1 cellular context compared by ENCODE assay signal in the genomic region with DNA sequence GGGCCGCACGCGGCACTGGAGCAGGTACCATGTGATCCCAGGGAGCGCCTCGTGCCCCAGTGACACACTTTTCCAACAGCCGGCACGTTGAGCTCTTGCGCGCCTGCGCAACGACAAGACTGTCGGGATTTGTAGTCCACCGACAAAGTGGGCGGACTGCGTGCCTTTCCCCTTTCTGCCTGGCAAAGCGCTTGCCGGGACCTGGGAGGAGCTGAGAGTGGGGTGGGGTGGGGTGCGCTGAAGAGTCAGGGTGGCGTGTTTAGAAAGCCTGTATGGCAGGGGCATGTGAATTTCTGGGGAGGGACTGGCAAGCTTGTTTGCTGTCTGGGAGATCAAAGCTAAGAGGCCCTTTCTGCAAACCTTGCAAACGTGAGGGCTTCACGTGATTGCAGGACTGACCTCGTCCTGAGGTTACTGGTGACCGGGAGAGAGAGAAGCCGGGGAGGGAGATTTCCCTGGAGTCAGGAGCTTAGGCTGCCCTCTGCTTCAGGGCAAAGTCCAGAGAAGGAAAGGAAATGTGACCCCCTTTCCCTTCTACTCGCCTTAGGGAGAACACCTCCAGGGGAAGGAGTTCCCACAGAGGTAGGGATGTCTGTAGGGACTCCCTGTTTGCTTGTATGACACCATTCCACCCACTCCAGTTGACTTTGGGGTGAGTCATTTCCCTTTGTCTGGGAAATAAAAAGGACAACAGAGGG.
TF ChIP-seq lines count a peak whose summit lies in the region.

No MANE protein-coding gene starts in this region.

TF ChIP-seq in HepG2, 621 proteins besides CTCF, POLR2A, EP300 and RAD21 (continued from another document and continues in another):
- TF ChIP-seq, protein P1, sequence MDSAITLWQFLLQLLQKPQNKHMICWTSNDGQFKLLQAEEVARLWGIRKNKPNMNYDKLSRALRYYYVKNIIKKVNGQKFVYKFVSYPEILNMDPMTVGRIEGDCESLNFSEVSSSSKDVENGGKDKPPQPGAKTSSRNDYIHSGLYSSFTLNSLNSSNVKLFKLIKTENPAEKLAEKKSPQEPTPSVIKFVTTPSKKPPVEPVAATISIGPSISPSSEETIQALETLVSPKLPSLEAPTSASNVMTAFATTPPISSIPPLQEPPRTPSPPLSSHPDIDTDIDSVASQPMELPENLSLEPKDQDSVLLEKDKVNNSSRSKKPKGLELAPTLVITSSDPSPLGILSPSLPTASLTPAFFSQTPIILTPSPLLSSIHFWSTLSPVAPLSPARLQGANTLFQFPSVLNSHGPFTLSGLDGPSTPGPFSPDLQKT (CRISPR knock-in tag; IDR thresholded peaks at IDR 0.05; ENCODE audit: borderline replicate concordance), result peak; percentile 53; the same call in 1 of the 2 replicates
- TF ChIP-seq MEIS2 (CRISPR knock-in tag; IDR thresholded peaks at IDR 0.05) (peak; percentile 97), ZNF160 (CRISPR knock-in tag; IDR thresholded peaks at IDR 0.05) (peak; percentile 90), ZNF768 (CRISPR knock-in tag; IDR thresholded peaks at IDR 0.05) (no peak), RNF2 (conservative IDR thresholded peaks at IDR 0.05; ENCODE audit: low read depth) (0 out of 2 replicates have a peak, but pooled peaks have one; percentile 21), ZFP90 (CRISPR knock-in tag; IDR thresholded peaks at IDR 0.05; ENCODE audit: borderline replicate concordance) (peak; percentile 98), ZNF124 (CRISPR knock-in tag; IDR thresholded peaks at IDR 0.05) (peak; percentile 94), ATF7-NPFF (CRISPR knock-in tag; IDR thresholded peaks at IDR 0.05; ENCODE audit: low read depth) (peak; percentile 99), TIGD3 (CRISPR knock-in tag; IDR thresholded peaks at IDR 0.05; ENCODE audit: borderline replicate concordance) (peak; percentile 37; the same call in 1 of the 2 replicates), KDM5A (IDR thresholded peaks at IDR 0.05; ENCODE audit: borderline replicate concordance, low read length) (peak; percentile 51; the same call in 1 of the 2 replicates), ISX (CRISPR knock-in tag; conservative IDR thresholded peaks at IDR 0.05) (peak; percentile 96), MTA3 (CRISPR knock-in tag; IDR thresholded peaks at IDR 0.05) (no peak), GABPB1 (CRISPR knock-in tag; IDR thresholded peaks at IDR 0.05) (peak; percentile 86), ZBTB49 (CRISPR knock-in tag; IDR thresholded peaks at IDR 0.05; ENCODE audit: borderline replicate concordance) (no peak), DNMT1 (CRISPR knock-in tag; IDR thresholded peaks at IDR 0.05) (no peak), HOMEZ (CRISPR knock-in tag; IDR thresholded peaks at IDR 0.05; ENCODE audit: low read depth) (peak; percentile 85), MAFK (conservative IDR thresholded peaks at IDR 0.05 in 1 of 2, IDR thresholded peaks at IDR 0.05 in 1 of 2; ENCODE audit: low read length in 2 of 2) (peak; percentile 66 to 69), SNAPC4 (CRISPR knock-in tag; IDR thresholded peaks at IDR 0.05) (peak; percentile 86), NFE2L1 (CRISPR knock-in tag; IDR thresholded peaks at IDR 0.05; ENCODE audit: borderline replicate concordance) (no peak), ZNF292 (CRISPR knock-in tag; IDR thresholded peaks at IDR 0.05; ENCODE audit: borderline replicate concordance, low read depth) (0 out of 2 replicates have a peak, but pooled peaks have one; percentile 13), FLYWCH1 (CRISPR knock-in tag; IDR thresholded peaks at IDR 0.05) (no peak), SOX6 (IDR thresholded peaks at IDR 0.05) (no peak), SOX6 (CRISPR knock-in tag; IDR thresholded peaks at IDR 0.05) (peak; percentile 98), ZNF670 (CRISPR knock-in tag; IDR thresholded peaks at IDR 0.05; ENCODE audit: borderline replicate concordance) (peak; percentile 79; the same call in 1 of the 2 replicates), YEATS4 (CRISPR knock-in tag; IDR thresholded peaks at IDR 0.05; ENCODE audit: borderline replicate concordance) (peak; percentile 94), KDM1A (CRISPR knock-in tag; IDR thresholded peaks at IDR 0.05) (peak; percentile 47; the same call in 1 of the 2 replicates), ZNF510 (CRISPR knock-in tag; IDR thresholded peaks at IDR 0.05; ENCODE audit: low read depth) (peak; percentile 100), ZNF10 (CRISPR knock-in tag; IDR thresholded peaks at IDR 0.05; ENCODE audit: borderline replicate concordance, low read depth) (no peak), CHD4 (IDR thresholded peaks at IDR 0.05; ENCODE audit: borderline replicate concordance, low read length) (no peak), ZNF24 (IDR thresholded peaks at IDR 0.05) (no peak), KDM4B (CRISPR knock-in tag; IDR thresholded peaks at IDR 0.05) (peak; percentile 39; the same call in 1 of the 2 replicates), SMAD3 (CRISPR knock-in tag; IDR thresholded peaks at IDR 0.05) (peak; percentile 91), ZNF775 (CRISPR knock-in tag; IDR thresholded peaks at IDR 0.05; ENCODE audit: borderline replicate concordance) (peak; percentile 87; the same call in 1 of the 2 replicates), JARID2 (CRISPR knock-in tag; IDR thresholded peaks at IDR 0.05; ENCODE audit: insufficient replicate concordance) (no peak), RBM22 (optimal IDR thresholded peaks at IDR 0.05; ENCODE audit: low read length) (no peak)
- TF ChIP-seq, protein P2, sequence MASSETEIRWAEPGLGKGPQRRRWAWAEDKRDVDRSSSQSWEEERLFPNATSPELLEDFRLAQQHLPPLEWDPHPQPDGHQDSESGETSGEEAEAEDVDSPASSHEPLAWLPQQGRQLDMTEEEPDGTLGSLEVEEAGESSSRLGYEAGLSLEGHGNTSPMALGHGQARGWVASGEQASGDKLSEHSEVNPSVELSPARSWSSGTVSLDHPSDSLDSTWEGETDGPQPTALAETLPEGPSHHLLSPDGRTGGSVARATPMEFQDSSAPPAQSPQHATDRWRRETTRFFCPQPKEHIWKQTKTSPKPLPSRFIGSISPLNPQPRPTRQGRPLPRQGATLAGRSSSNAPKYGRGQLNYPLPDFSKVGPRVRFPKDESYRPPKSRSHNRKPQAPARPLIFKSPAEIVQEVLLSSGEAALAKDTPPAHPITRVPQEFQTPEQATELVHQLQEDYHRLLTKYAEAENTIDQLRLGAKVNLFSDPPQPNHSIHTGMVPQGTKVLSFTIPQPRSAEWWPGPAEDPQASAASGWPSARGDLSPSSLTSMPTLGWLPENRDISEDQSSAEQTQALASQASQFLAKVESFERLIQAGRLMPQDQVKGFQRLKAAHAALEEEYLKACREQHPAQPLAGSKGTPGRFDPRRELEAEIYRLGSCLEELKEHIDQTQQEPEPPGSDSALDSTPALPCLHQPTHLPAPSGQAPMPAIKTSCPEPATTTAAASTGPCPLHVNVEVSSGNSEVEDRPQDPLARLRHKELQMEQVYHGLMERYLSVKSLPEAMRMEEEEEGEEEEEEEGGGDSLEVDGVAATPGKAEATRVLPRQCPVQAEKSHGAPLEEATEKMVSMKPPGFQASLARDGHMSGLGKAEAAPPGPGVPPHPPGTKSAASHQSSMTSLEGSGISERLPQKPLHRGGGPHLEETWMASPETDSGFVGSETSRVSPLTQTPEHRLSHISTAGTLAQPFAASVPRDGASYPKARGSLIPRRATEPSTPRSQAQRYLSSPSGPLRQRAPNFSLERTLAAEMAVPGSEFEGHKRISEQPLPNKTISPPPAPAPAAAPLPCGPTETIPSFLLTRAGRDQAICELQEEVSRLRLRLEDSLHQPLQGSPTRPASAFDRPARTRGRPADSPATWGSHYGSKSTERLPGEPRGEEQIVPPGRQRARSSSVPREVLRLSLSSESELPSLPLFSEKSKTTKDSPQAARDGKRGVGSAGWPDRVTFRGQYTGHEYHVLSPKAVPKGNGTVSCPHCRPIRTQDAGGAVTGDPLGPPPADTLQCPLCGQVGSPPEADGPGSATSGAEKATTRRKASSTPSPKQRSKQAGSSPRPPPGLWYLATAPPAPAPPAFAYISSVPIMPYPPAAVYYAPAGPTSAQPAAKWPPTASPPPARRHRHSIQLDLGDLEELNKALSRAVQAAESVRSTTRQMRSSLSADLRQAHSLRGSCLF (CRISPR knock-in tag; IDR thresholded peaks at IDR 0.05; ENCODE audit: borderline replicate concordance), result peak; percentile 99
- TF ChIP-seq, protein P3, sequence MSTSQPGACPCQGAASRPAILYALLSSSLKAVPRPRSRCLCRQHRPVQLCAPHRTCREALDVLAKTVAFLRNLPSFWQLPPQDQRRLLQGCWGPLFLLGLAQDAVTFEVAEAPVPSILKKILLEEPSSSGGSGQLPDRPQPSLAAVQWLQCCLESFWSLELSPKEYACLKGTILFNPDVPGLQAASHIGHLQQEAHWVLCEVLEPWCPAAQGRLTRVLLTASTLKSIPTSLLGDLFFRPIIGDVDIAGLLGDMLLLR (CRISPR knock-in tag; IDR thresholded peaks at IDR 0.05), result peak; percentile 99
- TF ChIP-seq, protein P4, sequence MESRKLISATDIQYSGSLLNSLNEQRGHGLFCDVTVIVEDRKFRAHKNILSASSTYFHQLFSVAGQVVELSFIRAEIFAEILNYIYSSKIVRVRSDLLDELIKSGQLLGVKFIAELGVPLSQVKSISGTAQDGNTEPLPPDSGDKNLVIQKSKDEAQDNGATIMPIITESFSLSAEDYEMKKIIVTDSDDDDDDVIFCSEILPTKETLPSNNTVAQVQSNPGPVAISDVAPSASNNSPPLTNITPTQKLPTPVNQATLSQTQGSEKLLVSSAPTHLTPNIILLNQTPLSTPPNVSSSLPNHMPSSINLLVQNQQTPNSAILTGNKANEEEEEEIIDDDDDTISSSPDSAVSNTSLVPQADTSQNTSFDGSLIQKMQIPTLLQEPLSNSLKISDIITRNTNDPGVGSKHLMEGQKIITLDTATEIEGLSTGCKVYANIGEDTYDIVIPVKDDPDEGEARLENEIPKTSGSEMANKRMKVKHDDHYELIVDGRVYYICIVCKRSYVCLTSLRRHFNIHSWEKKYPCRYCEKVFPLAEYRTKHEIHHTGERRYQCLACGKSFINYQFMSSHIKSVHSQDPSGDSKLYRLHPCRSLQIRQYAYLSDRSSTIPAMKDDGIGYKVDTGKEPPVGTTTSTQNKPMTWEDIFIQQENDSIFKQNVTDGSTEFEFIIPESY (CRISPR knock-in tag; IDR thresholded peaks at IDR 0.05), result peak; percentile 10; the same call in 1 of the 2 replicates
